In the genomic region with DNA sequence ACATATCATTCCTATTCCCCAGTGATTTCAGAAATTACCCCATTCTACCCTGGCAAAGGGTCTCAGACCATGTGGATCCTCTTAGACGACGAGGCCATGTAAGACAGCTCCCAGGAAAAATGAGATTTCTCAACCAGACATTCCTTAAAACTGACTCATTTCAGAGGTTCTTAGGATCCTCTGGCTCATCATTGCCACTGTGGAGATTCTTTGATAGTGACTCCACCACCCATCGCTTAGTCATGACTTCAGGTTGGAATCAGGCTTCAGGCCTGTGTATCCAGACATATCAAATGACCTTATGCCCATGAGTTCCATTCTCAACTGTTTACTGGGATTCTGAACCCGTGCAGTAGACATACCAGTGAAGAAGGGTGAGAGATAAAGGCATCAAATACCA, we compare ENCODE assay signal across 13 cellular contexts.
DNase-seq lines count a peak whose midpoint lies in the region; ATAC-seq, FAIRE-seq and TF ChIP-seq lines count a peak whose summit lies in the region.
"Had no signal": no experiment of that assay in that cellular context is flagged by ENCODE, and none has a peak within 500 bp of the region (broad histone marks: within the 10 kb centered on the region; RNA-seq: fewer than 3 reads in every experiment).

No MANE protein-coding gene starts in this region.

- POLR2A ChIA-PET in endothelial cell of umbilical vein (lab: Charles Lee): no interaction called here

- no peaks in the 10 kb centered on the region for H3K9me1 ChIP-seq in endothelial cell of umbilical vein (replicated peaks; ENCODE audit: control insufficient read depth, extremely low read depth, insufficient read depth, low read length)

- CTCF ChIA-PET in endothelial cell of umbilical vein (lab: Charles Lee): no interaction called here

- H3K4me1 ChIP-seq in endothelial cell of umbilical vein (ENCODE audit: control insufficient read depth, extremely low read depth, insufficient read depth, low read length) (peaks cover 12% of the 10 kb centered on the region), mucosa of descending colon (ENCODE audit: low read depth) (no peaks in the 10 kb centered on the region)

- H3K4me3 ChIP-seq in AG10803 (ENCODE audit: low read length): no peak overlapping the region
- no peak overlapping the region for H3K4me3 ChIP-seq in endothelial cell of umbilical vein (replicated peaks in 1 of 3; ENCODE audit: insufficient read depth in 1 of 3, low read depth in 1 of 3, low read length in 3 of 3)
- no peak overlapping the region for H3K4me3 ChIP-seq in mucosa of descending colon

- no peaks in the 10 kb centered on the region for H4K20me1 ChIP-seq in endothelial cell of umbilical vein (replicated peaks; ENCODE audit: control insufficient read depth, extremely low read depth, insufficient read depth, low read length)

- H3K27ac ChIP-seq in endothelial cell of umbilical vein (ENCODE audit: insufficient read depth, low read depth, low read length): no peak overlapping the region

- TF ChIP-seq POLR2A in endothelial cell of umbilical vein (IDR thresholded peaks at IDR 0.05; ENCODE audit: low read depth, low read length): no peak

- no peak overlapping the region for H2AFZ ChIP-seq in endothelial cell of umbilical vein (ENCODE audit: low read depth, low read length)

- peak; percentile 31 for ATAC-seq in mucosa of descending colon
- no peak for ATAC-seq in GM18520 (IDR thresholded peaks at IDR 0.05; ENCODE audit: unreplicated experiment)
- ATAC-seq: natural killer cell had no signal

- H3K36me3 ChIP-seq in endothelial cell of umbilical vein (ENCODE audit: control insufficient read depth in 2 of 2, extremely low read depth in 1 of 2, insufficient read depth in 2 of 2, low read length in 2 of 2) (no peaks in the 10 kb centered on the region), mucosa of descending colon (ENCODE audit: low read depth) (no peaks in the 10 kb centered on the region)

- no peak for TF ChIP-seq CTCF in AG10803 (conservative IDR thresholded peaks at IDR 0.05; ENCODE audit: low read length)
- no peak for TF ChIP-seq CTCF in endothelial cell of umbilical vein (IDR thresholded peaks at IDR 0.05; ENCODE audit: extremely low read depth in 1 of 2, insufficient read depth in 1 of 2, low read depth in 1 of 2, low read length in 2 of 2)
- TF ChIP-seq CTCF in mucosa of descending colon (IDR thresholded peaks at IDR 0.05): no peak

- BruUV-seq in endothelial cell of umbilical vein (replicated peaks; lab: Mats Ljungman, UMichigan): no TSS peak

- FAIRE-seq in endothelial cell of umbilical vein (lab: Jason Lieb, UNC): peak; percentile 24

- dilution Hi-C loops in endothelial cell of umbilical vein (cut with MboI; ENCODE audit: extremely low pct_ligation_motif_present, low sequenced_read_pairs): no loop called here

- peak; percentile 99 for DNase-seq in AG10803 (ENCODE audit: low read depth)
- DNase-seq in NCI-H460 (ENCODE audit: extremely low read depth, low read depth): peak; percentile 63
- DNase-seq in endothelial cell of umbilical vein (ENCODE audit: low read depth, low spot score): no peak
- DNase-seq in mucosa of descending colon: no peak
- DNase-seq in GDM1 (lab: John Stamatoyannopoulos, UW): no peak
- no peak for DNase-seq in midbrain (lab: John Stamatoyannopoulos, UW)
- no peak for DNase-seq in AML-193 (lab: John Stamatoyannopoulos, UW)
- DNase-seq: activated CD4-positive, alpha-beta memory T cell treated with anti-CD3 and anti-CD28 coated beads for 36 hours; COR-L47; hypothalamus; natural killer cell; NCI-H2081 had no signal

- intact Hi-C loops in endothelial cell of umbilical vein (cut with micrococcal nuclease) (no loop called here), mucosa of descending colon (cut with DNase I, micrococcal nuclease) (no loop called here)

- no peaks in the 10 kb centered on the region for H3K9me3 ChIP-seq in endothelial cell of umbilical vein (replicated peaks; ENCODE audit: control insufficient read depth, insufficient read depth, low read length)
- peaks cover 40% of the 10 kb centered on the region for H3K9me3 ChIP-seq in mucosa of descending colon

- no peak overlapping the region for H3K9ac ChIP-seq in endothelial cell of umbilical vein (replicated peaks; ENCODE audit: extremely low read depth, insufficient read depth, low read length)

- H3K27me3 ChIP-seq in endothelial cell of umbilical vein (ENCODE audit: control insufficient read depth in 2 of 2, insufficient read depth in 2 of 2, low read length in 2 of 2): no peaks in the 10 kb centered on the region

- H3K79me2 ChIP-seq in endothelial cell of umbilical vein (ENCODE audit: control insufficient read depth, insufficient read depth, low read length): no peaks in the 10 kb centered on the region

- no peak overlapping the region for H3K4me2 ChIP-seq in endothelial cell of umbilical vein (ENCODE audit: insufficient read depth, low read length)

TF ChIP-seq in endothelial cell of umbilical vein, 7 proteins besides CTCF, POLR2A, EP300 and RAD21:
- TF ChIP-seq JUN (IDR thresholded peaks at IDR 0.05; ENCODE audit: borderline replicate concordance, insufficient read depth, insufficient read length, low read depth) (peak; percentile 18), POLR2AphosphoS5 (IDR thresholded peaks at IDR 0.05; ENCODE audit: insufficient read depth, low read depth, low read length) (no peak), FOS (IDR thresholded peaks at IDR 0.05; ENCODE audit: borderline replicate concordance, insufficient read depth, low read length) (peak; percentile 25)

Comparison
In these comparisons a context has a peak if more than half of its experiments do, and no peak if none do; other contexts are left out.
1. DNase-seq: peak in AG10803 (single experiment) and NCI-H460 (single experiment); none in endothelial cell of umbilical vein (single experiment), mucosa of descending colon (0 of 3), GDM1 (single experiment), midbrain (single experiment) and AML-193 (0 of 2).